Comparison of ENCODE assay signal across 22 cellular contexts in the genomic region with DNA sequence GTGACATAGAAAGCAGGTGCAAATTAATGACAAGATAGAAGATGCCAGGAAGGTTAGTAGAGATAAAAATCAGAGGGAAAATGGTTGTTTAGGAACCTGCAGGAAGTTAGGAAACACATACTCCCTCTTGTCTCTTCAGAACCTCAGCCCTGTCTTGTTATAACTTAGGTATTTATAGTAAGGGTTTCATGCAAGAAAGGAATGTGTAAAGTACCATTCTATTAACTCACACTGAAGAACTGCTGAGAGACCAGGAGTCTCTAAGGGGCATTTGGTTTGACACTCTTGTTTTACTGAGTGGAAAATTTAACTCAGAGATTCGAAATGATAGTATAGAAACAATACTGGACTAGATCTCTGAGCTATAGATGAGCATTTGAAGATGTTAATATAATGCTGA.
DNase-seq lines count a peak whose midpoint lies in the region; ATAC-seq and TF ChIP-seq lines count a peak whose summit lies in the region.
"Had no signal": no experiment of that assay in that cellular context is flagged by ENCODE, and none has a peak within 500 bp of the region (broad histone marks: within the 10 kb centered on the region; RNA-seq: fewer than 3 reads in every experiment).

No MANE protein-coding gene starts in this region.

- 47 to 58% methylated on average over 1 of the region's 1 CpG for WGBS in tibial nerve, 2 donors

- no peaks in the 10 kb centered on the region for H4K20me1 ChIP-seq in OCI-LY1 (ENCODE audit: insufficient read depth, low read length)

- peaks cover 29% of the 10 kb centered on the region for H3K4me1 Mint-ChIP-seq in osteocyte (ENCODE audit: unreplicated experiment)
- H3K4me1 Mint-ChIP-seq: B cell had no signal

- H3K36me3 Mint-ChIP-seq in osteocyte (ENCODE audit: unreplicated experiment): no peaks in the 10 kb centered on the region
- H3K36me3 Mint-ChIP-seq: WTC11 had no signal

- no peaks in the 10 kb centered on the region for H3K9me3 Mint-ChIP-seq in osteocyte (ENCODE audit: unreplicated experiment)
- H3K9me3 Mint-ChIP-seq: stimulated activated naive CD8-positive, alpha-beta T cell treated with anti-CD3 and anti-CD28 coated beads, Interleukin-15, Interleukin-2, amounts not matched to agents 100 ng/mL and 50 ng/mL, for 24 hours had no signal

- H3K79me2 ChIP-seq in OCI-LY1 (ENCODE audit: insufficient read depth, low read length): no peaks in the 10 kb centered on the region

- no peak overlapping the region for H3K4me3 ChIP-seq in OCI-LY1 (ENCODE audit: low read depth, low read length, poor library complexity, severe bottlenecking)
- no peak overlapping the region for H3K4me3 ChIP-seq in tibial nerve
- H3K4me3 ChIP-seq: HAP-1, left ventricle myocardium inferior, transverse colon had no signal

- H3K9me3 ChIP-seq in OCI-LY1 (ENCODE audit: low read length): no peaks in the 10 kb centered on the region
- H3K9me3 ChIP-seq in tibial nerve: no peaks in the 10 kb centered on the region
- H3K9me3 ChIP-seq: HAP-1, left ventricle myocardium inferior, transverse colon had no signal

- no peak for ATAC-seq in GM21576 (IDR thresholded peaks at IDR 0.05; ENCODE audit: unreplicated experiment)
- ATAC-seq: foreskin keratinocyte, WTC11 had no signal

- DNase-seq in DMS79 treated with DMSO at 0.1 percent for 48 hours (lab: John Stamatoyannopoulos, UW): peak; percentile 75
- peak; percentile 8 for DNase-seq in fibroblast of peridontal ligament (ENCODE audit: extremely low read depth)
- DNase-seq in osteocyte (ENCODE audit: extremely low spot score, unreplicated experiment): no peak
- no peak for DNase-seq in NCI-H187 (lab: John Stamatoyannopoulos, UW)
- no peak for DNase-seq in NCI-H1092 (lab: John Stamatoyannopoulos, UW)
- DNase-seq in tibial nerve (ENCODE audit: low spot score in 2 of 2): no peak
- DNase-seq: activated effector memory CD4-positive, alpha-beta T cell treated with Interleukin-2 at 50 U/mL for 16 hours; left ventricle myocardium inferior; MM.1S; NCI-H1694; NCI-H2227 treated with DMSO at 0.1 percent for 48 hours; NCI-H748 treated with DMSO at 0.1 percent for 48 hours; stimulated activated CD4-positive, alpha-beta T cell treated with anti-CD3 and anti-CD28 coated beads, Interleukin-4, amount 100 ng/mL, for 4 hours; T1000; transverse colon had no signal

- no peaks in the 10 kb centered on the region for H3K9me2 ChIP-seq in OCI-LY1 (ENCODE audit: low read depth, low read length)

- H3K27me3 ChIP-seq in OCI-LY1 (ENCODE audit: insufficient read depth, low read length): no peaks in the 10 kb centered on the region
- H3K27me3 ChIP-seq in tibial nerve: no peaks in the 10 kb centered on the region
- H3K27me3 ChIP-seq: foreskin keratinocyte, transverse colon had no signal

- no peaks in the 10 kb centered on the region for H3F3A ChIP-seq in OCI-LY1 (ENCODE audit: insufficient read depth, low read length)

- no peak overlapping the region for H3K4me3 Mint-ChIP-seq in osteocyte (ENCODE audit: unreplicated experiment)
- H3K4me3 Mint-ChIP-seq: B cell; stimulated activated naive CD8-positive, alpha-beta T cell treated with anti-CD3 and anti-CD28 coated beads, Interleukin-15, Interleukin-2, amounts not matched to agents 100 ng/mL and 50 ng/mL, for 24 hours; WTC11 had no signal

- TF ChIP-seq EP300 in tibial nerve (IDR thresholded peaks at IDR 0.05): no peak

- H3K27me3 Mint-ChIP-seq in osteocyte (ENCODE audit: unreplicated experiment): no peaks in the 10 kb centered on the region
- H3K27me3 Mint-ChIP-seq: B cell; stimulated activated naive CD8-positive, alpha-beta T cell treated with anti-CD3 and anti-CD28 coated beads, Interleukin-15, Interleukin-2, amounts not matched to agents 100 ng/mL and 50 ng/mL, for 24 hours had no signal

- H3K4me2 ChIP-seq in OCI-LY1 (ENCODE audit: low read length): peak overlapping the region; percentile 55

- H3K36me3 ChIP-seq in OCI-LY1 (ENCODE audit: insufficient read depth, low read length) (no peaks in the 10 kb centered on the region), tibial nerve (no peaks in the 10 kb centered on the region)
- H3K36me3 ChIP-seq: HAP-1, left ventricle myocardium inferior, transverse colon had no signal

- H3K4me1 ChIP-seq in OCI-LY1 (ENCODE audit: insufficient read depth, low read length, severe bottlenecking) (peaks cover 88% of the 10 kb centered on the region), tibial nerve (no peaks in the 10 kb centered on the region)
- H3K4me1 ChIP-seq: HAP-1, transverse colon had no signal

- H3K27ac ChIP-seq in OCI-LY1 (ENCODE audit: low read depth, low read length, poor library complexity, severe bottlenecking): peak overlapping the region; percentile 96
- H3K27ac ChIP-seq in tibial nerve: no peak overlapping the region
- H3K27ac ChIP-seq: foreskin keratinocyte, left ventricle myocardium inferior, transverse colon had no signal

- peak overlapping the region; percentile 79 for H3K27ac Mint-ChIP-seq in osteocyte (ENCODE audit: unreplicated experiment)
- H3K27ac Mint-ChIP-seq: B cell; stimulated activated naive CD8-positive, alpha-beta T cell treated with anti-CD3 and anti-CD28 coated beads, Interleukin-15, Interleukin-2, amounts not matched to agents 100 ng/mL and 50 ng/mL, for 24 hours; WTC11 had no signal

- no peak overlapping the region for H2AFZ ChIP-seq in OCI-LY1 (ENCODE audit: low read length)

- no peak for TF ChIP-seq POLR2A in tibial nerve (IDR thresholded peaks at IDR 0.05)

- peak overlapping the region; percentile 55 for H3K9ac ChIP-seq in OCI-LY1 (ENCODE audit: low read length)

- TF ChIP-seq CTCF in OCI-LY1 (IDR thresholded peaks at IDR 0.05; ENCODE audit: low read length) (no peak), osteocyte (IDR thresholded peaks at IDR 0.05) (no peak), tibial nerve (IDR thresholded peaks at IDR 0.05) (no peak)

Comparison
In these comparisons a context has a peak if more than half of its experiments do, and no peak if none do; other contexts are left out.
1. DNase-seq: peak in DMS79 treated with DMSO at 0.1 percent for 48 hours (single experiment) and fibroblast of peridontal ligament (single experiment); none in osteocyte (single experiment), NCI-H187 (0 of 2), NCI-H1092 (single experiment) and tibial nerve (0 of 2).